ENCODE assay signal across 1 cellular context in genomic region chr12:6778571-6779550, GRCh38.
TF ChIP-seq lines count a peak whose summit lies in the region.

No MANE protein-coding gene starts in this region.

TF ChIP-seq in HepG2, 621 proteins besides CTCF, POLR2A, EP300 and RAD21 (continued from another document and continues in another):
- no peak for TF ChIP-seq ZBTB4 (CRISPR knock-in tag; IDR thresholded peaks at IDR 0.05; ENCODE audit: borderline replicate concordance)
- TF ChIP-seq SIN3A (IDR thresholded peaks at IDR 0.05; ENCODE audit: borderline replicate concordance, low read depth, low read length): no peak; the same call in 1 of the 2 replicates
- TF ChIP-seq PAX8 (CRISPR knock-in tag; IDR thresholded peaks at IDR 0.05; ENCODE audit: borderline replicate concordance): no peak
- no peak for TF ChIP-seq ZEB1 (IDR thresholded peaks at IDR 0.05; ENCODE audit: insufficient replicate concordance, low read depth)
- no peak for TF ChIP-seq ZNF282 (IDR thresholded peaks at IDR 0.05; ENCODE audit: partially characterized antibody)
- TF ChIP-seq TSC22D2 (CRISPR knock-in tag; IDR thresholded peaks at IDR 0.05; ENCODE audit: borderline replicate concordance): no peak
- TF ChIP-seq ARNT (IDR thresholded peaks at IDR 0.05): no peak
- TF ChIP-seq TCF12 (IDR thresholded peaks at IDR 0.05): no peak
- TF ChIP-seq TCF12 (CRISPR knock-in tag; IDR thresholded peaks at IDR 0.05): peak; percentile 79; the same call in 1 of the 2 replicates
- 0 out of 2 replicates have a peak, but pooled peaks have one; percentile 24 for TF ChIP-seq ZNF629 (CRISPR knock-in tag; conservative IDR thresholded peaks at IDR 0.05)
- peak; percentile 59 for TF ChIP-seq ZNF350 (CRISPR knock-in tag; IDR thresholded peaks at IDR 0.05; ENCODE audit: borderline replicate concordance, low read depth)
- TF ChIP-seq ZFAT (CRISPR knock-in tag; conservative IDR thresholded peaks at IDR 0.05): no peak
- no peak; the same call in none of the 2 replicates for TF ChIP-seq ZNF609 (CRISPR knock-in tag; IDR thresholded peaks at IDR 0.05; ENCODE audit: borderline replicate concordance)
- TF ChIP-seq CBX5 (CRISPR knock-in tag; IDR thresholded peaks at IDR 0.05; ENCODE audit: borderline replicate concordance): peak; percentile 92; the same call in 1 of the 2 replicates
- TF ChIP-seq ZNF709 (CRISPR knock-in tag; IDR thresholded peaks at IDR 0.05): peak; percentile 66; the same call in 1 of the 2 replicates
- peak; percentile 31; the same call in 1 of the 2 replicates for TF ChIP-seq MLX (CRISPR knock-in tag; IDR thresholded peaks at IDR 0.05)
- TF ChIP-seq CREBL2 (CRISPR knock-in tag; IDR thresholded peaks at IDR 0.05; ENCODE audit: borderline replicate concordance): no peak
- TF ChIP-seq ASH2L (IDR thresholded peaks at IDR 0.05; ENCODE audit: insufficient read length, low read depth, low read length): peak; percentile 49
- no peak for TF ChIP-seq LCORL (IDR thresholded peaks at IDR 0.05)
- peak; percentile 74; the same call in 1 of the 2 replicates for TF ChIP-seq LCORL (CRISPR knock-in tag; IDR thresholded peaks at IDR 0.05)
- TF ChIP-seq MYNN (CRISPR knock-in tag; IDR thresholded peaks at IDR 0.05; ENCODE audit: low read depth): no peak
- no peak for TF ChIP-seq BCLAF1 (IDR thresholded peaks at IDR 0.05)
- TF ChIP-seq ZNF644 (CRISPR knock-in tag; IDR thresholded peaks at IDR 0.05; ENCODE audit: low read depth): no peak
- no peak for TF ChIP-seq ZNF362 (CRISPR knock-in tag; IDR thresholded peaks at IDR 0.05; ENCODE audit: borderline replicate concordance)
- TF ChIP-seq KDM5A (IDR thresholded peaks at IDR 0.05; ENCODE audit: borderline replicate concordance, low read length): peak; percentile 45; the same call in 1 of the 2 replicates
- TF ChIP-seq PHF20 (CRISPR knock-in tag; IDR thresholded peaks at IDR 0.05): 0 out of 2 replicates have a peak, but pooled peaks have one; percentile 40
- peak; percentile 78; the same call in 1 of the 2 replicates for TF ChIP-seq ZMAT3 (CRISPR knock-in tag; conservative IDR thresholded peaks at IDR 0.05)
- no peak; the same call in 1 of the 2 replicates for TF ChIP-seq ZNF564 (CRISPR knock-in tag; IDR thresholded peaks at IDR 0.05)
- no peak for TF ChIP-seq ZNF207 (IDR thresholded peaks at IDR 0.05; ENCODE audit: borderline replicate concordance)
- TF ChIP-seq ZNF556 (CRISPR knock-in tag; IDR thresholded peaks at IDR 0.05; ENCODE audit: borderline replicate concordance): no peak; the same call in 1 of the 2 replicates
- no peak for TF ChIP-seq ZNF704 (CRISPR knock-in tag; IDR thresholded peaks at IDR 0.05; ENCODE audit: borderline replicate concordance)
- peak; percentile 30; the same call in 1 of the 2 replicates for TF ChIP-seq MIER3 (CRISPR knock-in tag; IDR thresholded peaks at IDR 0.05; ENCODE audit: borderline replicate concordance)
- TF ChIP-seq ZNF484 (CRISPR knock-in tag; IDR thresholded peaks at IDR 0.05; ENCODE audit: borderline replicate concordance, low read depth): no peak
- peak; percentile 34; the same call in 1 of the 2 replicates for TF ChIP-seq POLR2AphosphoS5 (IDR thresholded peaks at IDR 0.05; ENCODE audit: low read depth, low read length)
- TF ChIP-seq SRSF9 (IDR thresholded peaks at IDR 0.05; ENCODE audit: borderline replicate concordance, insufficient read depth, low read depth, low read length, poor library complexity, severe bottlenecking): no peak
- peak; percentile 45; the same call in 1 of the 2 replicates for TF ChIP-seq ZFP36L1 (CRISPR knock-in tag; IDR thresholded peaks at IDR 0.05)
- peak; percentile 86 for TF ChIP-seq ZNF607 (CRISPR knock-in tag; IDR thresholded peaks at IDR 0.05; ENCODE audit: borderline replicate concordance)
- no peak for TF ChIP-seq LRRFIP1 (CRISPR knock-in tag; conservative IDR thresholded peaks at IDR 0.05)
- no peak for TF ChIP-seq ARID3A (IDR thresholded peaks at IDR 0.05; ENCODE audit: low read depth, low read length)
- TF ChIP-seq GATAD1 (CRISPR knock-in tag; IDR thresholded peaks at IDR 0.05): peak; percentile 67
- TF ChIP-seq ZNF329 (CRISPR knock-in tag; IDR thresholded peaks at IDR 0.05; ENCODE audit: low read depth): 0 out of 2 replicates have a peak, but pooled peaks have one; percentile 55
- TF ChIP-seq TCF7 (IDR thresholded peaks at IDR 0.05; ENCODE audit: low read depth): no peak
- TF ChIP-seq ELF1 (CRISPR knock-in tag; IDR thresholded peaks at IDR 0.05): peak; percentile 52; the same call in 1 of the 2 replicates
- peak; percentile 81 for TF ChIP-seq AGO1 (IDR thresholded peaks at IDR 0.05; ENCODE audit: low read depth, low read length, poor library complexity, severe bottlenecking)
- TF ChIP-seq ZNF773 (CRISPR knock-in tag; IDR thresholded peaks at IDR 0.05; ENCODE audit: borderline replicate concordance): no peak
- TF ChIP-seq RBM22 (optimal IDR thresholded peaks at IDR 0.05; ENCODE audit: low read length): no peak
